ENCODE assay signal across 12 cellular contexts in genomic region chr2:173989886-173990744, GRCh38. TPM values are rescaled to one million over a fixed set of nuclear protein-coding genes. Genes with fewer than 3 reads are reported as not detected.
DNase-seq lines count a peak whose midpoint lies in the region; ATAC-seq and TF ChIP-seq lines count a peak whose summit lies in the region.
"Had no signal": no experiment of that assay in that cellular context is flagged by ENCODE, and none has a peak within 500 bp of the region (broad histone marks: within the 10 kb centered on the region; RNA-seq: fewer than 3 reads in every experiment).

No MANE protein-coding gene starts in this region.

- no peaks in the 10 kb centered on the region for H3K27me3 ChIP-seq in esophagus squamous epithelium
- H3K27me3 ChIP-seq: hepatocyte had no signal

- H3K36me3 ChIP-seq in esophagus squamous epithelium, result no peaks in the 10 kb centered on the region

- no peaks in the 10 kb centered on the region for H3K9me3 ChIP-seq in esophagus squamous epithelium

- no peak for TF ChIP-seq CTCF in esophagus squamous epithelium (IDR thresholded peaks at IDR 0.05)

- intact Hi-C loops in esophagus squamous epithelium (cut with DNase I) (no loop called here), sciatic nerve (cut with DNase I) (no loop called here)

- WGBS in esophagus squamous epithelium, 2 donors, result 49 to 50% methylated on average over 10 of the region's 10 CpGs

- peaks cover 8 to 9% of the 10 kb centered on the region in 2 donors for H3K27me3 Mint-ChIP-seq in T-cell
- H3K27me3 Mint-ChIP-seq: activated T-cell treated with anti-CD3 and anti-CD28 coated beads, Interleukin-2, amount 50 U/mL, for 24 hours had no signal

- POLR2A ChIA-PET in T-cell (lab: Charles Lee), result no interaction called here

- H3K36me3 Mint-ChIP-seq in T-cell, result no peaks in the 10 kb centered on the region

- peak; percentile 35 for ATAC-seq in GM18502 (IDR thresholded peaks at IDR 0.05; ENCODE audit: poor library complexity, unreplicated experiment)
- peak; percentile 29 for ATAC-seq in HG03045 (IDR thresholded peaks at IDR 0.05; ENCODE audit: unreplicated experiment)
- peak; percentile 54 for ATAC-seq in sciatic nerve
- ATAC-seq in T-cell (replicated peaks in 1 of 4), result no peak
- no peak for ATAC-seq in GM21786 (IDR thresholded peaks at IDR 0.05; ENCODE audit: unreplicated experiment)
- no peak for ATAC-seq in GM18511 (IDR thresholded peaks at IDR 0.05; ENCODE audit: unreplicated experiment)

- peak overlapping the region in 3 of 4 donors; percentile 46 to 81 (median 81) for H3K27ac ChIP-seq in esophagus squamous epithelium

- TF ChIP-seq POLR2A in esophagus squamous epithelium (IDR thresholded peaks at IDR 0.05), result no peak

- DNase-seq in esophagus squamous epithelium (lab: John Stamatoyannopoulos, UW) (no peak), sciatic nerve (ENCODE audit: low spot score) (no peak), NCI-H2081 (lab: John Stamatoyannopoulos, UW) (no peak), T-cell (no peak)
- DNase-seq: activated CD4-positive, alpha-beta T cell treated with anti-CD3 and anti-CD28 coated beads for 1 hour; activated T-cell treated with anti-CD3 and anti-CD28 coated beads, Interleukin-2, amount 50 U/mL, for 24 hours; Kasumi-1 had no signal

- H3K4me1 Mint-ChIP-seq in T-cell, result peaks cover 2 to 7% (median 5%) of the 10 kb centered on the region in 3 donors

- H3K4me1 ChIP-seq in esophagus squamous epithelium, result peaks cover 31 to 76% (median 45%) of the 10 kb centered on the region in 3 donors

- H3K4me3 Mint-ChIP-seq in T-cell, result no peak overlapping the region
- H3K4me3 Mint-ChIP-seq: activated T-cell treated with anti-CD3 and anti-CD28 coated beads, Interleukin-2, amount 50 U/mL, for 24 hours had no signal

- no peak overlapping the region for H3K27ac Mint-ChIP-seq in T-cell
- H3K27ac Mint-ChIP-seq: activated T-cell treated with anti-CD3 and anti-CD28 coated beads, Interleukin-2, amount 50 U/mL, for 24 hours had no signal

- no peak overlapping the region for H3K4me3 ChIP-seq in esophagus squamous epithelium
- H3K4me3 ChIP-seq: hepatocyte had no signal

- CTCF ChIA-PET in T-cell (lab: Charles Lee), result no interaction called here

- no peaks in the 10 kb centered on the region for H3K9me3 Mint-ChIP-seq in T-cell
- H3K9me3 Mint-ChIP-seq: activated T-cell treated with anti-CD3 and anti-CD28 coated beads, Interleukin-2, amount 50 U/mL, for 24 hours had no signal

RNA-seq across cellular contexts. Expression of gene SP3, which starts 24.9 kb away (rescaled TPM):
- 10 to 100 TPM; 41.3 to 97.8 (median 67.6) TPM for total RNA-seq in esophagus squamous epithelium
- 93.5 TPM for total RNA-seq in sciatic nerve
- total RNA-seq in T-cell, result 100 to 1,000 TPM; 107 to 150 (median 123) TPM

Comparison
In these comparisons a context has a peak if more than half of its experiments do, and no peak if none do; other contexts are left out.
1. ATAC-seq: peak in GM18502 (single experiment), HG03045 (single experiment) and sciatic nerve (single experiment); none in T-cell (0 of 4), GM21786 (single experiment) and GM18511 (single experiment).